ENCODE assay signal across 1 cellular context in genomic region chr9:128905964-128906363, GRCh38.
TF ChIP-seq lines count a peak whose summit lies in the region.

No MANE protein-coding gene starts in this region.

TF ChIP-seq in HepG2, 621 proteins besides CTCF, POLR2A, EP300 and RAD21 (continues in another document):
- TF ChIP-seq CEBPB (IDR thresholded peaks at IDR 0.05; ENCODE audit: borderline replicate concordance, low read depth, low read length) (no peak), ZNF572 (CRISPR knock-in tag; IDR thresholded peaks at IDR 0.05) (no peak), WIZ (CRISPR knock-in tag; IDR thresholded peaks at IDR 0.05) (no peak), RXRB (CRISPR knock-in tag; IDR thresholded peaks at IDR 0.05; ENCODE audit: borderline replicate concordance) (peak; percentile 36; the same call in 1 of the 2 replicates), LCORL (IDR thresholded peaks at IDR 0.05) (no peak), LCORL (CRISPR knock-in tag; IDR thresholded peaks at IDR 0.05) (peak; percentile 85), GRHL1 (CRISPR knock-in tag; conservative IDR thresholded peaks at IDR 0.05) (no peak), ZBTB37 (CRISPR knock-in tag; IDR thresholded peaks at IDR 0.05) (no peak), TCF7 (IDR thresholded peaks at IDR 0.05; ENCODE audit: low read depth) (no peak), SALL1 (CRISPR knock-in tag; IDR thresholded peaks at IDR 0.05) (peak; percentile 62; the same call in 1 of the 2 replicates), GFI1 (CRISPR knock-in tag; IDR thresholded peaks at IDR 0.05; ENCODE audit: borderline replicate concordance) (no peak), CCAR2 (optimal IDR thresholded peaks at IDR 0.05; ENCODE audit: low read depth, low read length) (no peak), PHF8 (CRISPR knock-in tag; IDR thresholded peaks at IDR 0.05) (no peak), PITX1 (CRISPR knock-in tag; IDR thresholded peaks at IDR 0.05) (peak; percentile 70; the same call in 1 of the 2 replicates), ZMAT3 (CRISPR knock-in tag; conservative IDR thresholded peaks at IDR 0.05) (no peak), ZUFSP (CRISPR knock-in tag; IDR thresholded peaks at IDR 0.05; ENCODE audit: borderline replicate concordance) (no peak), ZSCAN12 (CRISPR knock-in tag; IDR thresholded peaks at IDR 0.05) (no peak), NPAS2 (CRISPR knock-in tag; IDR thresholded peaks at IDR 0.05; ENCODE audit: borderline replicate concordance) (no peak), SOX6 (IDR thresholded peaks at IDR 0.05) (no peak), SOX6 (CRISPR knock-in tag; IDR thresholded peaks at IDR 0.05) (peak; percentile 47), NR1H2 (CRISPR knock-in tag; IDR thresholded peaks at IDR 0.05; ENCODE audit: borderline replicate concordance, low read depth) (no peak), HNRNPK (IDR thresholded peaks at IDR 0.05; ENCODE audit: low read depth, low read length, poor library complexity, severe bottlenecking) (no peak), ZNF644 (CRISPR knock-in tag; IDR thresholded peaks at IDR 0.05; ENCODE audit: low read depth) (no peak), NR2F6 (IDR thresholded peaks at IDR 0.05) (peak; percentile 22), NR2F6 (CRISPR knock-in tag; IDR thresholded peaks at IDR 0.05) (0 out of 2 replicates have a peak, but pooled peaks have one; percentile 6), HNF4A (CRISPR knock-in tag; IDR thresholded peaks at IDR 0.05) (peak; percentile 86), SOX5 (CRISPR knock-in tag; IDR thresholded peaks at IDR 0.05; ENCODE audit: borderline replicate concordance) (peak; percentile 32; the same call in 1 of the 2 replicates), ZNF567 (CRISPR knock-in tag; IDR thresholded peaks at IDR 0.05; ENCODE audit: borderline replicate concordance) (no peak), ZNF574 (CRISPR knock-in tag; IDR thresholded peaks at IDR 0.05) (peak; percentile 15; the same call in 1 of the 2 replicates), ZNF292 (CRISPR knock-in tag; IDR thresholded peaks at IDR 0.05; ENCODE audit: borderline replicate concordance, low read depth) (peak; percentile 65; the same call in 1 of the 2 replicates), ZEB1 (IDR thresholded peaks at IDR 0.05; ENCODE audit: insufficient replicate concordance, low read depth) (no peak)
- TF ChIP-seq, protein P1, sequence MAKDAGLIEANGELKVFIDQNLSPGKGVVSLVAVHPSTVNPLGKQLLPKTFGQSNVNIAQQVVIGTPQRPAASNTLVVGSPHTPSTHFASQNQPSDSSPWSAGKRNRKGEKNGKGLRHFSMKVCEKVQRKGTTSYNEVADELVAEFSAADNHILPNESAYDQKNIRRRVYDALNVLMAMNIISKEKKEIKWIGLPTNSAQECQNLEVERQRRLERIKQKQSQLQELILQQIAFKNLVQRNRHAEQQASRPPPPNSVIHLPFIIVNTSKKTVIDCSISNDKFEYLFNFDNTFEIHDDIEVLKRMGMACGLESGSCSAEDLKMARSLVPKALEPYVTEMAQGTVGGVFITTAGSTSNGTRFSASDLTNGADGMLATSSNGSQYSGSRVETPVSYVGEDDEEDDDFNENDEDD (CRISPR knock-in tag; IDR thresholded peaks at IDR 0.05; ENCODE audit: borderline replicate concordance), result no peak
- TF ChIP-seq, protein P2, sequence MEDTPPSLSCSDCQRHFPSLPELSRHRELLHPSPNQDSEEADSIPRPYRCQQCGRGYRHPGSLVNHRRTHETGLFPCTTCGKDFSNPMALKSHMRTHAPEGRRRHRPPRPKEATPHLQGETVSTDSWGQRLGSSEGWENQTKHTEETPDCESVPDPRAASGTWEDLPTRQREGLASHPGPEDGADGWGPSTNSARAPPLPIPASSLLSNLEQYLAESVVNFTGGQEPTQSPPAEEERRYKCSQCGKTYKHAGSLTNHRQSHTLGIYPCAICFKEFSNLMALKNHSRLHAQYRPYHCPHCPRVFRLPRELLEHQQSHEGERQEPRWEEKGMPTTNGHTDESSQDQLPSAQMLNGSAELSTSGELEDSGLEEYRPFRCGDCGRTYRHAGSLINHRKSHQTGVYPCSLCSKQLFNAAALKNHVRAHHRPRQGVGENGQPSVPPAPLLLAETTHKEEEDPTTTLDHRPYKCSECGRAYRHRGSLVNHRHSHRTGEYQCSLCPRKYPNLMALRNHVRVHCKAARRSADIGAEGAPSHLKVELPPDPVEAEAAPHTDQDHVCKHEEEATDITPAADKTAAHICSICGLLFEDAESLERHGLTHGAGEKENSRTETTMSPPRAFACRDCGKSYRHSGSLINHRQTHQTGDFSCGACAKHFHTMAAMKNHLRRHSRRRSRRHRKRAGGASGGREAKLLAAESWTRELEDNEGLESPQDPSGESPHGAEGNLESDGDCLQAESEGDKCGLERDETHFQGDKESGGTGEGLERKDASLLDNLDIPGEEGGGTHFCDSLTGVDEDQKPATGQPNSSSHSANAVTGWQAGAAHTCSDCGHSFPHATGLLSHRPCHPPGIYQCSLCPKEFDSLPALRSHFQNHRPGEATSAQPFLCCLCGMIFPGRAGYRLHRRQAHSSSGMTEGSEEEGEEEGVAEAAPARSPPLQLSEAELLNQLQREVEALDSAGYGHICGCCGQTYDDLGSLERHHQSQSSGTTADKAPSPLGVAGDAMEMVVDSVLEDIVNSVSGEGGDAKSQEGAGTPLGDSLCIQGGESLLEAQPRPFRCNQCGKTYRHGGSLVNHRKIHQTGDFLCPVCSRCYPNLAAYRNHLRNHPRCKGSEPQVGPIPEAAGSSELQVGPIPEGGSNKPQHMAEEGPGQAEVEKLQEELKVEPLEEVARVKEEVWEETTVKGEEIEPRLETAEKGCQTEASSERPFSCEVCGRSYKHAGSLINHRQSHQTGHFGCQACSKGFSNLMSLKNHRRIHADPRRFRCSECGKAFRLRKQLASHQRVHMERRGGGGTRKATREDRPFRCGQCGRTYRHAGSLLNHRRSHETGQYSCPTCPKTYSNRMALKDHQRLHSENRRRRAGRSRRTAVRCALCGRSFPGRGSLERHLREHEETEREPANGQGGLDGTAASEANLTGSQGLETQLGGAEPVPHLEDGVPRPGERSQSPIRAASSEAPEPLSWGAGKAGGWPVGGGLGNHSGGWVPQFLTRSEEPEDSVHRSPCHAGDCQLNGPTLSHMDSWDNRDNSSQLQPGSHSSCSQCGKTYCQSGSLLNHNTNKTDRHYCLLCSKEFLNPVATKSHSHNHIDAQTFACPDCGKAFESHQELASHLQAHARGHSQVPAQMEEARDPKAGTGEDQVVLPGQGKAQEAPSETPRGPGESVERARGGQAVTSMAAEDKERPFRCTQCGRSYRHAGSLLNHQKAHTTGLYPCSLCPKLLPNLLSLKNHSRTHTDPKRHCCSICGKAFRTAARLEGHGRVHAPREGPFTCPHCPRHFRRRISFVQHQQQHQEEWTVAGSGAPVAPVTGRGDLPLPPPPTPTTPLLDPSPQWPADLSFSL (CRISPR knock-in tag; IDR thresholded peaks at IDR 0.05), result peak; percentile 30; the same call in 1 of the 2 replicates
- TF ChIP-seq, protein P3, sequence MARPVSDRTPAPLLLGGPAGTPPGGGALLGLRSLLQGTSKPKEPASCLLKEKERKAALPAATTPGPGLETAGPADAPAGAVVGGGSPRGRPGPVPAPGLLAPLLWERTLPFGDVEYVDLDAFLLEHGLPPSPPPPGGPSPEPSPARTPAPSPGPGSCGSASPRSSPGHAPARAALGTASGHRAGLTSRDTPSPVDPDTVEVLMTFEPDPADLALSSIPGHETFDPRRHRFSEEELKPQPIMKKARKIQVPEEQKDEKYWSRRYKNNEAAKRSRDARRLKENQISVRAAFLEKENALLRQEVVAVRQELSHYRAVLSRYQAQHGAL (CRISPR knock-in tag; IDR thresholded peaks at IDR 0.05; ENCODE audit: not compliant biosample characterization), result no peak
- TF ChIP-seq, protein P4, sequence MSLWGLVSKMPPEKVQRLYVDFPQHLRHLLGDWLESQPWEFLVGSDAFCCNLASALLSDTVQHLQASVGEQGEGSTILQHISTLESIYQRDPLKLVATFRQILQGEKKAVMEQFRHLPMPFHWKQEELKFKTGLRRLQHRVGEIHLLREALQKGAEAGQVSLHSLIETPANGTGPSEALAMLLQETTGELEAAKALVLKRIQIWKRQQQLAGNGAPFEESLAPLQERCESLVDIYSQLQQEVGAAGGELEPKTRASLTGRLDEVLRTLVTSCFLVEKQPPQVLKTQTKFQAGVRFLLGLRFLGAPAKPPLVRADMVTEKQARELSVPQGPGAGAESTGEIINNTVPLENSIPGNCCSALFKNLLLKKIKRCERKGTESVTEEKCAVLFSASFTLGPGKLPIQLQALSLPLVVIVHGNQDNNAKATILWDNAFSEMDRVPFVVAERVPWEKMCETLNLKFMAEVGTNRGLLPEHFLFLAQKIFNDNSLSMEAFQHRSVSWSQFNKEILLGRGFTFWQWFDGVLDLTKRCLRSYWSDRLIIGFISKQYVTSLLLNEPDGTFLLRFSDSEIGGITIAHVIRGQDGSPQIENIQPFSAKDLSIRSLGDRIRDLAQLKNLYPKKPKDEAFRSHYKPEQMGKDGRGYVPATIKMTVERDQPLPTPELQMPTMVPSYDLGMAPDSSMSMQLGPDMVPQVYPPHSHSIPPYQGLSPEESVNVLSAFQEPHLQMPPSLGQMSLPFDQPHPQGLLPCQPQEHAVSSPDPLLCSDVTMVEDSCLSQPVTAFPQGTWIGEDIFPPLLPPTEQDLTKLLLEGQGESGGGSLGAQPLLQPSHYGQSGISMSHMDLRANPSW (CRISPR knock-in tag; IDR thresholded peaks at IDR 0.05; ENCODE audit: borderline replicate concordance), result 0 out of 2 replicates have a peak, but pooled peaks have one; percentile 41
- TF ChIP-seq, protein P5, sequence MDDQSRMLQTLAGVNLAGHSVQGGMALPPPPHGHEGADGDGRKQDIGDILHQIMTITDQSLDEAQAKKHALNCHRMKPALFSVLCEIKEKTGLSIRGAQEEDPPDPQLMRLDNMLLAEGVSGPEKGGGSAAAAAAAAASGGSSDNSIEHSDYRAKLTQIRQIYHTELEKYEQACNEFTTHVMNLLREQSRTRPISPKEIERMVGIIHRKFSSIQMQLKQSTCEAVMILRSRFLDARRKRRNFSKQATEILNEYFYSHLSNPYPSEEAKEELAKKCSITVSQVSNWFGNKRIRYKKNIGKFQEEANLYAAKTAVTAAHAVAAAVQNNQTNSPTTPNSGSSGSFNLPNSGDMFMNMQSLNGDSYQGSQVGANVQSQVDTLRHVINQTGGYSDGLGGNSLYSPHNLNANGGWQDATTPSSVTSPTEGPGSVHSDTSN (CRISPR knock-in tag; IDR thresholded peaks at IDR 0.05; ENCODE audit: borderline replicate concordance), result no peak
- TF ChIP-seq, protein P6, sequence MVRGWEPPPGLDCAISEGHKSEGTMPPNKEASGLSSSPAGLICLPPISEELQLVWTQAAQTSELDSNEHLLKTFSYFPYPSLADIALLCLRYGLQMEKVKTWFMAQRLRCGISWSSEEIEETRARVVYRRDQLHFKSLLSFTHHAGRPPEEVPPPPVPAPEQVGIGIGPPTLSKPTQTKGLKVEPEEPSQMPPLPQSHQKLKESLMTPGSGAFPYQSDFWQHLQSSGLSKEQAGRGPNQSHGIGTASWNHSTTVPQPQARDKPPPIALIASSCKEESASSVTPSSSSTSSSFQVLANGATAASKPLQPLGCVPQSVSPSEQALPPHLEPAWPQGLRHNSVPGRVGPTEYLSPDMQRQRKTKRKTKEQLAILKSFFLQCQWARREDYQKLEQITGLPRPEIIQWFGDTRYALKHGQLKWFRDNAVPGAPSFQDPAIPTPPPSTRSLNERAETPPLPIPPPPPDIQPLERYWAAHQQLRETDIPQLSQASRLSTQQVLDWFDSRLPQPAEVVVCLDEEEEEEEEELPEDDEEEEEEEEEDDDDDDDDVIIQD (CRISPR knock-in tag; IDR thresholded peaks at IDR 0.05; ENCODE audit: low read depth), result peak; percentile 33; the same call in 1 of the 2 replicates
